ENCODE assay signal across 24 cellular contexts in genomic region chr1:74943046-74943445, GRCh38.
"Had no signal": no experiment of that assay in that cellular context is flagged by ENCODE, and none has a peak within 500 bp of the region (broad histone marks: within the 10 kb centered on the region; RNA-seq: fewer than 3 reads in every experiment).

No MANE protein-coding gene starts in this region.

- H3K36me3 Mint-ChIP-seq: naive thymus-derived CD8-positive, alpha-beta T cell; natural killer cell treated with Interleukin-12 subunit alpha and Interleukin-12 subunit beta and Interleukin-15 and Interleukin-18, amount 100 ng/mL, for 72 hours; neural progenitor cell; stimulated activated effector memory CD8-positive, alpha-beta T cell treated with anti-CD3 and anti-CD28 coated beads, Interleukin-12 subunit alpha, Interleukin-12 subunit beta, amount 100 ng/mL, for 72 hours; stimulated activated naive B cell treated with anti-CD40 and anti-IgM and Interleukin-4, amounts not matched to agents 10 μg/mL and 1 μg/mL and 100 μg/mL, for 72 hours had no signal

- H3K4me1 Mint-ChIP-seq: naive thymus-derived CD8-positive, alpha-beta T cell; neural progenitor cell; stimulated activated effector memory CD8-positive, alpha-beta T cell treated with anti-CD3 and anti-CD28 coated beads, Interleukin-12 subunit alpha, Interleukin-12 subunit beta, amount 100 ng/mL, for 72 hours; stimulated activated naive B cell treated with anti-CD40 and anti-IgM and Interleukin-4, amounts not matched to agents 10 μg/mL and 1 μg/mL and 100 μg/mL, for 72 hours had no signal

- DNase-seq: naive thymus-derived CD8-positive, alpha-beta T cell; occipital lobe; ovary; posterior cingulate gyrus; psoas muscle; right cardiac atrium; right lobe of liver; sigmoid colon; small intestine; stimulated activated CD4-positive, alpha-beta T cell treated with anti-CD3 and anti-CD28 coated beads, Interleukin-15, amount 100 ng/mL, for 24 hours; stimulated activated CD4-positive, alpha-beta T cell treated with anti-CD3 and anti-CD28 coated beads, Interleukin-2, amount 100 ng/mL, for 24 hours; stimulated activated CD4-positive, alpha-beta T cell treated with anti-CD3 and anti-CD28 coated beads, Interleukin-2, amount 100 ng/mL, for 48 hours; stimulated activated CD4-positive, alpha-beta T cell treated with anti-CD3 and anti-CD28 coated beads, Interleukin-4, amount 100 ng/mL, for 24 hours; stimulated activated naive B cell treated with anti-CD40 and anti-IgM and Interleukin-4, amounts not matched to agents 10 μg/mL and 1 μg/mL and 100 μg/mL, for 72 hours; stimulated activated naive CD4-positive, alpha-beta T cell treated with Interleukin-2 at 50 U/mL for 16 hours; stomach; thyroid gland; trophoblast cell; upper lobe of left lung had no signal

- H3K27me3 Mint-ChIP-seq: naive thymus-derived CD8-positive, alpha-beta T cell; natural killer cell treated with Interleukin-12 subunit alpha and Interleukin-12 subunit beta and Interleukin-15 and Interleukin-18, amount 100 ng/mL, for 72 hours; progenitor cell of endocrine pancreas; stimulated activated naive B cell treated with anti-CD40 and anti-IgM and Interleukin-4, amounts not matched to agents 10 μg/mL and 1 μg/mL and 100 μg/mL, for 72 hours; stimulated activated naive CD8-positive, alpha-beta T cell treated with anti-CD3 and anti-CD28 coated beads, Interleukin-15, Interleukin-2, amounts not matched to agents 100 ng/mL and 50 ng/mL, for 24 hours had no signal

- H3K27ac Mint-ChIP-seq: naive thymus-derived CD8-positive, alpha-beta T cell; natural killer cell treated with Interleukin-12 subunit alpha and Interleukin-12 subunit beta and Interleukin-15 and Interleukin-18, amount 100 ng/mL, for 72 hours; neural progenitor cell; progenitor cell of endocrine pancreas; stimulated activated effector memory CD8-positive, alpha-beta T cell treated with anti-CD3 and anti-CD28 coated beads, Interleukin-12 subunit alpha, Interleukin-12 subunit beta, amount 100 ng/mL, for 72 hours; stimulated activated naive B cell treated with anti-CD40 and anti-IgM and Interleukin-4, amounts not matched to agents 10 μg/mL and 1 μg/mL and 100 μg/mL, for 72 hours; stimulated activated naive CD8-positive, alpha-beta T cell treated with anti-CD3 and anti-CD28 coated beads, Interleukin-15, Interleukin-2, amounts not matched to agents 100 ng/mL and 50 ng/mL, for 24 hours had no signal

- H3K4me3 Mint-ChIP-seq: naive thymus-derived CD8-positive, alpha-beta T cell; natural killer cell treated with Interleukin-12 subunit alpha and Interleukin-12 subunit beta and Interleukin-15 and Interleukin-18, amount 100 ng/mL, for 72 hours; neural progenitor cell; stimulated activated effector memory CD8-positive, alpha-beta T cell treated with anti-CD3 and anti-CD28 coated beads, Interleukin-12 subunit alpha, Interleukin-12 subunit beta, amount 100 ng/mL, for 72 hours; stimulated activated naive B cell treated with anti-CD40 and anti-IgM and Interleukin-4, amounts not matched to agents 10 μg/mL and 1 μg/mL and 100 μg/mL, for 72 hours; stimulated activated naive CD8-positive, alpha-beta T cell treated with anti-CD3 and anti-CD28 coated beads, Interleukin-15, Interleukin-2, amounts not matched to agents 100 ng/mL and 50 ng/mL, for 24 hours had no signal
